ENCODE assay signal across 8 cellular contexts in the genomic region with DNA sequence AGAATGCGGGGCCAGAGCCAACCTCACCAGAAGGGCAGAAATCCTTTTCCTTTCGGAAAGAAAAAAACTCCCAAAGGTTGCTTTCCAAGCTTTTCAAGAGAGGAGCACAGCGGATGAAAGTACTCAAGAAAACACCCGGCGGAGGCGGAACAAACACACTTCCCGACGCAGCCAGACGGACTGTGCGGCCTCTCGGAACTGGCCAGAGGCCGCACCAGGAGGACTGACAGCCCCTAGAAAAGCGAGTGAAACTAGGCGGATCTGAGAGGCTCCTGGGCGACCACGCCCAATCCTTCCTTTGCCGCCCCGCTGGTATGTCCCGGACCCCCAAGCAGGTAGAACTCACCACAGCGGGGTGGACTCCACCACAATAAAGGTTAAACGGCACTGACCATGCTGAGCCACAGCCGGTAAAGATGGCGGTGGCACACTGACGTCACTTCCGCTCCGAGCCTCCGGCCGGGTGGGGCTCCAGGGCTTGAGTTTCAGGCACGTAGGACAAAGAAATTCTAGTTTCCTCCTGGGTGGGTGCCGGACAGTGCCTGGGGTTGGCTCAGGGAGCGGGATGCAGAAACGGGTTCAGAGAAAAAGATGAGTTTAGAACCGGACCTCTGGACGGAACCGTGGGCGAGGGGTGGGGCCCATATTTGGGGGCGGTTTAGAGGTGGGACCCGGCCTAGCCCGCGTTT. TPM values are rescaled to one million over a fixed set of nuclear protein-coding genes. Genes with fewer than 3 reads are reported as not detected.
A peak's percentile ranks its signal among the peaks of the same experiment; 100 is the strongest.
DNase-seq lines count a peak whose midpoint lies in the region; ATAC-seq, FAIRE-seq and TF ChIP-seq lines count a peak whose summit lies in the region.

Gene ZNF562, minus strand, starts transcription at position 432 of the 689 bp plus-strand sequence. CDS start 14,356 bp downstream, outside the sequence.

- H3K9me3 ChIP-seq in endothelial cell of umbilical vein (replicated peaks; ENCODE audit: control insufficient read depth, insufficient read depth, low read length) = peaks cover 2% of the 10 kb centered on the region

- TF ChIP-seq POLR2A in endothelial cell of umbilical vein (IDR thresholded peaks at IDR 0.05; ENCODE audit: low read depth, low read length) = peak; percentile 89

- peak within 1 kb of the TSS; percentile 65 for H3K4me2 ChIP-seq in endothelial cell of umbilical vein (ENCODE audit: insufficient read depth, low read length)

- no peaks in the 10 kb centered on the region for H3K9me1 ChIP-seq in endothelial cell of umbilical vein (replicated peaks; ENCODE audit: control insufficient read depth, extremely low read depth, insufficient read depth, low read length)

- intact Hi-C loops in endothelial cell of umbilical vein (cut with micrococcal nuclease) = loop anchor here (1.0 kb wide), 5 partner anchors 54 to 547 kb away; partner anchors contain the start of genes ZNF561 and ZNF846

- peak within 1 kb of the TSS; percentile 80 for H2AFZ ChIP-seq in endothelial cell of umbilical vein (ENCODE audit: low read depth, low read length)

- no peak for TF ChIP-seq CTCF in BJ (IDR thresholded peaks at IDR 0.05; ENCODE audit: insufficient read depth, low read depth, low read length)
- no peak for TF ChIP-seq CTCF in HL-60 (IDR thresholded peaks at IDR 0.05; ENCODE audit: insufficient read depth, low read length)
- no peak for TF ChIP-seq CTCF in endothelial cell of umbilical vein (IDR thresholded peaks at IDR 0.05; ENCODE audit: extremely low read depth in 1 of 2, insufficient read depth in 1 of 2, low read depth in 1 of 2, low read length in 2 of 2)

- no peaks in the 10 kb centered on the region for H4K20me1 ChIP-seq in endothelial cell of umbilical vein (replicated peaks; ENCODE audit: control insufficient read depth, extremely low read depth, insufficient read depth, low read length)

- H3K27me3 ChIP-seq in BJ (ENCODE audit: control insufficient read depth, insufficient read depth, low read length) = no peaks in the 10 kb centered on the region
- H3K27me3 ChIP-seq in HL-60 (ENCODE audit: insufficient read depth, poor library complexity, severe bottlenecking) = no peaks in the 10 kb centered on the region
- no peaks in the 10 kb centered on the region for H3K27me3 ChIP-seq in endothelial cell of umbilical vein (ENCODE audit: control insufficient read depth in 2 of 2, insufficient read depth in 2 of 2, low read length in 2 of 2)

- TSS peak; percentile 66 for BruUV-seq in endothelial cell of umbilical vein (replicated peaks; lab: Mats Ljungman, UMichigan)

- FAIRE-seq in endothelial cell of umbilical vein (lab: Jason Lieb, UNC) = peak; percentile 91

- no peaks in the 10 kb centered on the region; the same call in 1 of the 2 replicates for H3K36me3 ChIP-seq in BJ (ENCODE audit: control insufficient read depth, insufficient read depth, low read length)
- no peaks in the 10 kb centered on the region for H3K36me3 ChIP-seq in endothelial cell of umbilical vein (ENCODE audit: control insufficient read depth in 2 of 2, extremely low read depth in 1 of 2, insufficient read depth in 2 of 2, low read length in 2 of 2)

- H3K4me1 ChIP-seq in endothelial cell of umbilical vein (ENCODE audit: control insufficient read depth, extremely low read depth, insufficient read depth, low read length) = no peaks in the 10 kb centered on the region

- dilution Hi-C loops in endothelial cell of umbilical vein (cut with MboI; ENCODE audit: extremely low pct_ligation_motif_present, low sequenced_read_pairs) = no loop called here

- DNase-seq in BJ (ENCODE audit: low read depth) = peak; percentile 35
- peak; percentile 71 to 90 for DNase-seq in HL-60 (ENCODE audit: low read depth in 1 of 2, low spot score in 1 of 2)
- DNase-seq in NOMO-1 treated with dmso at 0.1 percent for 144 hours (lab: John Stamatoyannopoulos, UW; ENCODE audit: unreplicated experiment) = peak; percentile 86
- peak; percentile 79 for DNase-seq in activated CD8-positive, alpha-beta memory T cell treated with anti-CD3 and anti-CD28 coated beads, Interleukin-2, amount 50 U/mL, for 4 hours
- DNase-seq in endothelial cell of umbilical vein (ENCODE audit: low read depth, low spot score) = peak; percentile 89
- peak; percentile 61 for DNase-seq in middle frontal gyrus (ENCODE audit: extremely low spot score, low spot score)
- peak; percentile 57 to 58 for DNase-seq in stimulated activated CD8-positive, alpha-beta memory T cell treated with anti-CD3 and anti-CD28 coated beads, Interleukin-4, amount 100 ng/mL, for 1 hour (ENCODE audit: low read depth in 2 of 2, low spot score in 1 of 2)

- peak within 1 kb of the TSS; percentile 89 for H3K9ac ChIP-seq in endothelial cell of umbilical vein (replicated peaks; ENCODE audit: extremely low read depth, insufficient read depth, low read length)

- ATAC-seq in GM19324 (IDR thresholded peaks at IDR 0.05; ENCODE audit: low FRiP score, unreplicated experiment) = peak; percentile 88

- H3K4me3 ChIP-seq in BJ (ENCODE audit: low read depth, low read length) (peak within 1 kb of the TSS; percentile 87), HL-60 (replicated peaks; ENCODE audit: insufficient read depth, low read length) (peak within 1 kb of the TSS; percentile 69), endothelial cell of umbilical vein (replicated peaks in 1 of 3; ENCODE audit: insufficient read depth in 1 of 3, low read depth in 1 of 3, low read length in 3 of 3) (peak within 1 kb of the TSS; percentile 73 to 88 (median 74))

- POLR2A ChIA-PET in BJ (lab: Charles Lee) = no interaction called here
- POLR2A ChIA-PET in endothelial cell of umbilical vein (lab: Charles Lee) = no interaction called here

- CTCF ChIA-PET in BJ (lab: Yijun Ruan, JAX) = no interaction called here
- CTCF ChIA-PET in endothelial cell of umbilical vein (lab: Charles Lee) = interaction anchor here (0.6 kb wide), 2 partner anchors 36 to 363 kb away, joined by 3 read pairs; no protein-coding TSS in a partner anchor

- H3K79me2 ChIP-seq in endothelial cell of umbilical vein (ENCODE audit: control insufficient read depth, insufficient read depth, low read length) = peaks cover 43% of the 10 kb centered on the region

- H3K27ac ChIP-seq in HL-60 (replicated peaks) (peak within 1 kb of the TSS; percentile 94), endothelial cell of umbilical vein (ENCODE audit: insufficient read depth, low read depth, low read length) (peak within 1 kb of the TSS; percentile 85)

TF ChIP-seq in endothelial cell of umbilical vein, 7 proteins besides CTCF, POLR2A, EP300 and RAD21:
- TF ChIP-seq JUN (IDR thresholded peaks at IDR 0.05; ENCODE audit: borderline replicate concordance, insufficient read depth, insufficient read length, low read depth) (peak; percentile 50), MYC (IDR thresholded peaks at IDR 0.05; ENCODE audit: low read depth, low read length) (peak; percentile 82), POLR2AphosphoS5 (IDR thresholded peaks at IDR 0.05; ENCODE audit: insufficient read depth, low read depth, low read length) (peak; percentile 82)
- TF ChIP-seq, protein P1, sequence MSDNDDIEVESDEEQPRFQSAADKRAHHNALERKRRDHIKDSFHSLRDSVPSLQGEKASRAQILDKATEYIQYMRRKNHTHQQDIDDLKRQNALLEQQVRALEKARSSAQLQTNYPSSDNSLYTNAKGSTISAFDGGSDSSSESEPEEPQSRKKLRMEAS (IDR thresholded peaks at IDR 0.05; ENCODE audit: insufficient read depth, insufficient read length) = no peak

RNA-seq across cellular contexts. Expression of gene ZNF562, which starts in this region (rescaled TPM):
- polyA plus RNA-seq in BJ (2011; rRNA removed) = 6.3 and 14.1 TPM in 2 replicates
- 29.6 and 44.5 TPM in 2 replicates for polyA minus RNA-seq in BJ (2011; rRNA and poly(A)+ RNA removed)
- total RNA-seq in endothelial cell of umbilical vein = 22.3 and 27.0 TPM in 2 replicates
- 5.7 and 6.3 TPM in 2 replicates for polyA plus RNA-seq in endothelial cell of umbilical vein
- 5.5 and 6.3 TPM in 2 replicates for polyA plus RNA-seq in endothelial cell of umbilical vein (2011; cell fraction: cytosol; rRNA removed)
- polyA plus RNA-seq in endothelial cell of umbilical vein (2011; cell fraction: nucleus; rRNA removed) = 12.8 and 15.3 TPM in 2 replicates
- 10.2 and 12.7 TPM in 2 replicates for polyA plus RNA-seq in endothelial cell of umbilical vein (2012)
- polyA minus RNA-seq in endothelial cell of umbilical vein = 36.3 and 48.9 TPM in 2 replicates
- 13.0 TPM for polyA minus RNA-seq in endothelial cell of umbilical vein (2011; cell fraction: cytosol; rRNA and poly(A)+ RNA removed)
- 26.4 and 27.9 TPM in 2 replicates for polyA minus RNA-seq in endothelial cell of umbilical vein (2011; cell fraction: nucleus; rRNA and poly(A)+ RNA removed)

Comparison
In these comparisons a context has a peak if more than half of its experiments do, and no peak if none do; other contexts are left out.
1. Peak in every context shown above with its lines: DNase-seq, ATAC-seq, H3K4me3 ChIP-seq and H3K27ac ChIP-seq.
2. DNase-seq: peak in every context shown above with its lines; median percentile 89 in endothelial cell of umbilical vein; 86 in NOMO-1 treated with dmso at 0.1 percent for 144 hours; 80 in HL-60; 79 in activated CD8-positive, alpha-beta memory T cell treated with anti-CD3 and anti-CD28 coated beads, Interleukin-2, amount 50 U/mL, for 4 hours; 61 in middle frontal gyrus; 58 in stimulated activated CD8-positive, alpha-beta memory T cell treated with anti-CD3 and anti-CD28 coated beads, Interleukin-4, amount 100 ng/mL, for 1 hour; 35 in BJ.